18 cellular contexts compared by ENCODE assay signal in genomic region chr6:89970072-89970471, GRCh38.
DNase-seq lines count a peak whose midpoint lies in the region; ATAC-seq, FAIRE-seq and TF ChIP-seq lines count a peak whose summit lies in the region.
"Had no signal": no experiment of that assay in that cellular context is flagged by ENCODE, and none has a peak within 500 bp of the region (broad histone marks: within the 10 kb centered on the region; RNA-seq: fewer than 3 reads in every experiment).

No MANE protein-coding gene starts in this region.

- H3K36me3 ChIP-seq in H1 (ENCODE audit: control insufficient read depth in 2 of 4, insufficient read depth in 4 of 4, low read length in 3 of 4) (peaks cover 0 to 2% (median 0%) of the 10 kb centered on the region in 4 experiments; a peak in 2 of 8 replicates), neural cell (ENCODE audit: insufficient read depth, low read length) (no peaks in the 10 kb centered on the region)

- no peak overlapping the region for H2AK5ac ChIP-seq in H1 (ENCODE audit: low read depth, low read length)

- no peaks in the 10 kb centered on the region for H4K20me1 ChIP-seq in H1 (replicated peaks in 1 of 2; ENCODE audit: control insufficient read depth in 1 of 2, insufficient read depth in 2 of 2, low read length in 2 of 2)
- no peaks in the 10 kb centered on the region for H4K20me1 ChIP-seq in neural cell (ENCODE audit: insufficient read depth)

- WGBS in H1 (ENCODE audit: extremely low coverage in 1 of 2, insufficient coverage in 1 of 2, insufficient read length in 1 of 2, insufficient replicate concordance in 2 of 2, low coverage in 1 of 2, low lambda C conversion rate in 2 of 2, missing lambda C conversion rate in 1 of 2), 2 experiments: 87% methylated on average over 7 of the region's 7 CpGs; no CpG with 5 or more reads in 1 of the 2 experiments

- TF ChIP-seq RAD21 in H1 (IDR thresholded peaks at IDR 0.05 in 1 of 2, conservative IDR thresholded peaks at IDR 0.05 in 1 of 2; ENCODE audit: low read depth in 2 of 2, low read length in 2 of 2) (peak; percentile 35 to 38), neural cell (conservative IDR thresholded peaks at IDR 0.05) (no peak)

- H3K27ac ChIP-seq in H1 (ENCODE audit: low read depth, low read length) (no peak overlapping the region), neural cell (ENCODE audit: low read length) (peak overlapping the region; percentile 67)
- H3K27ac ChIP-seq: psoas muscle had no signal

- H2BK20ac ChIP-seq in H1 (ENCODE audit: low read length): no peak overlapping the region

- H3K27ac Mint-ChIP-seq in stimulated activated naive CD8-positive, alpha-beta T cell treated with anti-CD3 and anti-CD28 coated beads, Interleukin-15, amount 100 ng/mL, for 72 hours: no peak overlapping the region
- H3K27ac Mint-ChIP-seq: activated naive CD8-positive, alpha-beta T cell treated with anti-CD3 and anti-CD28 coated beads, Interleukin-2, amount 10 ng/mL, durations not matched to agents 7 days and 5 days; CD8-positive, alpha-beta memory T cell; T-helper 2 cell treated with Interferon-gamma antibody and Interleukin-4, amounts not matched to agents 5 μg/mL and 100 μg/mL, for 36 hours had no signal

- H3K56ac ChIP-seq in H1 (replicated peaks; ENCODE audit: insufficient read length, low read depth, low read length): no peak overlapping the region

- H2BK5ac ChIP-seq in H1 (ENCODE audit: low read depth, low read length): no peak overlapping the region

- no peak overlapping the region for H4K8ac ChIP-seq in H1 (ENCODE audit: extremely low read depth, insufficient read depth, low read length)

- H3K79me2 ChIP-seq in H1 (ENCODE audit: control insufficient read depth in 1 of 2, insufficient read depth in 2 of 2, low read length in 2 of 2) (no peaks in the 10 kb centered on the region), neural cell (replicated peaks; ENCODE audit: insufficient read depth, low read length) (peaks cover 6% of the 10 kb centered on the region)

- no peak for ATAC-seq in stimulated activated naive CD8-positive, alpha-beta T cell treated with anti-CD3 and anti-CD28 coated beads, Interleukin-15, amount 100 ng/mL, for 72 hours
- ATAC-seq: stimulated activated naive CD8-positive, alpha-beta T cell treated with anti-CD3 and anti-CD28 coated beads, Interleukin-15, Interleukin-2, amounts not matched to agents 100 U/mL and 50 U/mL, for 24 hours had no signal

- no peak overlapping the region for H2BK12ac ChIP-seq in H1 (ENCODE audit: low read depth, low read length)

- H4K91ac ChIP-seq in H1 (replicated peaks; ENCODE audit: insufficient read length, low read length): no peak overlapping the region

- peak; percentile 61 for DNase-seq in NCI-H2171 treated with DMSO at 0.1 percent for 48 hours (lab: John Stamatoyannopoulos, UW)
- DNase-seq in NCI-H2171 (lab: John Stamatoyannopoulos, UW): no peak
- peak; percentile 13 for DNase-seq in NCI-H69 (lab: John Stamatoyannopoulos, UW)
- no peak for DNase-seq in H1 (ENCODE audit: low read depth in 1 of 2, low spot score in 2 of 2)
- DNase-seq in stimulated activated naive CD8-positive, alpha-beta T cell treated with anti-CD3 and anti-CD28 coated beads, Interleukin-15, amount 100 ng/mL, for 72 hours: no peak
- DNase-seq in DMS153 treated with DMSO at 0.1 percent for 48 hours (lab: John Stamatoyannopoulos, UW; ENCODE audit: unreplicated experiment): no peak
- no peak for DNase-seq in MV-4-11 (lab: John Stamatoyannopoulos, UW)
- DNase-seq: activated CD4-positive, alpha-beta T cell treated with anti-CD3 and anti-CD28 coated beads, Interleukin-2, amount 50 U/mL, for 1 hour; activated naive CD8-positive, alpha-beta T cell treated with anti-CD3 and anti-CD28 coated beads, Interleukin-2, amount 10 ng/mL, durations not matched to agents 7 days and 5 days; activated T-cell treated with anti-CD3 and anti-CD28 coated beads, Interleukin-2, amount 50 U/mL, for 1 hour; GDM1; NCI-H748 treated with DMSO at 0.1 percent for 48 hours; stimulated activated naive CD8-positive, alpha-beta T cell treated with anti-CD3 and anti-CD28 coated beads, Interleukin-15, Interleukin-2, amounts not matched to agents 100 U/mL and 50 U/mL, for 24 hours had no signal

- no peak overlapping the region for H3K9ac ChIP-seq in H1 (replicated peaks in 1 of 4; ENCODE audit: extremely low read depth in 1 of 4, low read depth in 3 of 4, low read length in 3 of 4)
- peak overlapping the region; percentile 52 for H3K9ac ChIP-seq in neural cell (ENCODE audit: low read length)

- FAIRE-seq in H1 (lab: Jason Lieb, UNC): no peak

- H3K23ac ChIP-seq in H1 (ENCODE audit: insufficient read length): no peak overlapping the region

- no peak overlapping the region for H3K18ac ChIP-seq in H1 (ENCODE audit: extremely low read depth, low read length)

- H3K4me2 ChIP-seq in H1 (ENCODE audit: insufficient read depth in 1 of 2, low read depth in 2 of 2, low read length in 2 of 2) (no peak overlapping the region), neural cell (ENCODE audit: low read length) (no peak overlapping the region)

- no peaks in the 10 kb centered on the region; the same call in 1 of the 2 replicates for H3K23me2 ChIP-seq in H1 (ENCODE audit: low read depth, low read length)

- H3K4me3 ChIP-seq in H1 (ENCODE audit: extremely low read depth in 1 of 4, insufficient read depth in 2 of 4, low read depth in 3 of 4, low read length in 4 of 4): no peak overlapping the region
- no peak overlapping the region for H3K4me3 ChIP-seq in neural cell (ENCODE audit: low read length)
- H3K4me3 ChIP-seq: K562, psoas muscle had no signal

- H3K9me2 ChIP-seq in neural cell (ENCODE audit: insufficient read depth, low read length): no peaks in the 10 kb centered on the region

- no peak overlapping the region for H3K14ac ChIP-seq in H1 (ENCODE audit: insufficient read length)

- no peaks in the 10 kb centered on the region for H3K27me3 Mint-ChIP-seq in stimulated activated naive CD8-positive, alpha-beta T cell treated with anti-CD3 and anti-CD28 coated beads, Interleukin-15, amount 100 ng/mL, for 72 hours
- H3K27me3 Mint-ChIP-seq: activated naive CD8-positive, alpha-beta T cell treated with anti-CD3 and anti-CD28 coated beads, Interleukin-2, amount 10 ng/mL, durations not matched to agents 7 days and 5 days had no signal

- no peaks in the 10 kb centered on the region for H3K9me3 Mint-ChIP-seq in stimulated activated naive CD8-positive, alpha-beta T cell treated with anti-CD3 and anti-CD28 coated beads, Interleukin-15, amount 100 ng/mL, for 72 hours
- H3K9me3 Mint-ChIP-seq: activated naive CD8-positive, alpha-beta T cell treated with anti-CD3 and anti-CD28 coated beads, Interleukin-2, amount 10 ng/mL, durations not matched to agents 7 days and 5 days; CD8-positive, alpha-beta memory T cell; T-helper 2 cell treated with Interferon-gamma antibody and Interleukin-4, amounts not matched to agents 5 μg/mL and 100 μg/mL, for 36 hours had no signal

- no peaks in the 10 kb centered on the region for H3K4me1 Mint-ChIP-seq in stimulated activated naive CD8-positive, alpha-beta T cell treated with anti-CD3 and anti-CD28 coated beads, Interleukin-15, amount 100 ng/mL, for 72 hours

- POLR2A ChIA-PET in H1 (lab: Charles Lee; ENCODE audit: partially characterized antibody): no interaction called here

- H3F3A ChIP-seq in neural cell (ENCODE audit: insufficient read depth, low read length, poor library complexity, severe bottlenecking): no peaks in the 10 kb centered on the region

- CTCF ChIA-PET in H1 (lab: Charles Lee; ENCODE audit: partially characterized antibody): interaction anchor here (0.6 to 3.1 kb wide), 13 partner anchors 8 to 514 kb away, joined by 3 to 9 read pairs (median 3); no protein-coding TSS in a partner anchor

- TF ChIP-seq CTCF in H1 (IDR thresholded peaks at IDR 0.05; ENCODE audit: control extremely low read depth in 1 of 3, insufficient read depth in 1 of 3, low read depth in 1 of 3, low read length in 3 of 3) (peak; percentile 33 to 40 (median 35)), neural cell (IDR thresholded peaks at IDR 0.05; ENCODE audit: poor library complexity, severe bottlenecking) (no peak)

- H2BK15ac ChIP-seq in H1 (ENCODE audit: low read length): no peak overlapping the region

- H2BK120ac ChIP-seq in H1 (replicated peaks; ENCODE audit: low read depth, low read length): no peak overlapping the region

- no peak for TF ChIP-seq POLR2A in H1 (IDR thresholded peaks at IDR 0.05; ENCODE audit: control extremely low read depth in 1 of 2, low read depth in 2 of 2, low read length in 2 of 2)

- H4K5ac ChIP-seq in H1 (ENCODE audit: insufficient read length, low read depth, low read length): no peak overlapping the region

- H3K4me1 ChIP-seq in H1 (replicated peaks in 1 of 4; ENCODE audit: control insufficient read depth in 3 of 4, insufficient read depth in 4 of 4, low read length in 3 of 4): no peaks in the 10 kb centered on the region

- H3K27me3 ChIP-seq in H1 (replicated peaks in 1 of 4; ENCODE audit: control insufficient read depth in 3 of 4, extremely low read depth in 1 of 4, insufficient read depth in 3 of 4, low read length in 3 of 4) (no peaks in the 10 kb centered on the region), neural cell (ENCODE audit: insufficient read depth, low read depth, low read length) (no peaks in the 10 kb centered on the region)

- TF ChIP-seq EP300 in H1 (IDR thresholded peaks at IDR 0.05; ENCODE audit: borderline replicate concordance in 1 of 2, low read depth in 2 of 2, low read length in 2 of 2) (no peak), neural cell (conservative IDR thresholded peaks at IDR 0.05; ENCODE audit: poor library complexity, severe bottlenecking) (no peak)

- no peak overlapping the region for H3K4ac ChIP-seq in H1 (replicated peaks; ENCODE audit: insufficient read length, low read depth, low read length)

- no peak overlapping the region for H3K4me3 Mint-ChIP-seq in stimulated activated naive CD8-positive, alpha-beta T cell treated with anti-CD3 and anti-CD28 coated beads, Interleukin-15, amount 100 ng/mL, for 72 hours
- H3K4me3 Mint-ChIP-seq: activated naive CD8-positive, alpha-beta T cell treated with anti-CD3 and anti-CD28 coated beads, Interleukin-2, amount 10 ng/mL, durations not matched to agents 7 days and 5 days; CD8-positive, alpha-beta memory T cell; T-helper 2 cell treated with Interferon-gamma antibody and Interleukin-4, amounts not matched to agents 5 μg/mL and 100 μg/mL, for 36 hours had no signal

- no peaks in the 10 kb centered on the region for H3K9me3 ChIP-seq in H1 (ENCODE audit: insufficient read depth in 2 of 2, low read depth in 1 of 2, low read length in 1 of 2)
- no peaks in the 10 kb centered on the region for H3K9me3 ChIP-seq in neural cell (ENCODE audit: low read length)
- H3K9me3 ChIP-seq: psoas muscle had no signal

- H2AFZ ChIP-seq in H1 (ENCODE audit: low read length) (no peak overlapping the region), neural cell (ENCODE audit: low read depth, low read length) (no peak overlapping the region)

- no peaks in the 10 kb centered on the region for H3K79me1 ChIP-seq in H1 (ENCODE audit: low read depth, low read length)

TF ChIP-seq in H1, 55 proteins besides CTCF, POLR2A, EP300 and RAD21 (continues in another document):
- TF ChIP-seq CBX8 (IDR thresholded peaks at IDR 0.05; ENCODE audit: borderline replicate concordance, low read depth, low read length): no peak

Comparison
In these comparisons a context has a peak if more than half of its experiments do, and no peak if none do; other contexts are left out.
1. DNase-seq: peak in NCI-H2171 treated with DMSO at 0.1 percent for 48 hours (single experiment) and NCI-H69 (single experiment); none in NCI-H2171 (single experiment), H1 (0 of 2), stimulated activated naive CD8-positive, alpha-beta T cell treated with anti-CD3 and anti-CD28 coated beads, Interleukin-15, amount 100 ng/mL, for 72 hours (0 of 2), DMS153 treated with DMSO at 0.1 percent for 48 hours (single experiment) and MV-4-11 (single experiment).